25 cellular contexts compared by ENCODE assay signal in genomic region chr9:136940526-136941230, GRCh38. TPM values are rescaled to one million over a fixed set of nuclear protein-coding genes. Genes with fewer than 3 reads are reported as not detected.
DNase-seq lines count a peak whose midpoint lies in the region; ATAC-seq and TF ChIP-seq lines count a peak whose summit lies in the region.
"Had no signal": no experiment of that assay in that cellular context is flagged by ENCODE, and none has a peak within 500 bp of the region (broad histone marks: within the 10 kb centered on the region; RNA-seq: fewer than 3 reads in every experiment).

No MANE protein-coding gene starts in this region.

- H3K4me3 ChIP-seq in OCI-LY7 (ENCODE audit: low read depth, low read length, poor library complexity, severe bottlenecking) = no peak overlapping the region
- no peak overlapping the region for H3K4me3 ChIP-seq in left lung
- no peak overlapping the region for H3K4me3 ChIP-seq in subcutaneous abdominal adipose tissue (ENCODE audit: low read depth in 1 of 5, low read length in 5 of 5)
- H3K4me3 ChIP-seq: colonic mucosa, mucosa of descending colon, SJSA1, thyroid gland had no signal

- H3K27ac ChIP-seq in OCI-LY7 (ENCODE audit: low read depth, low read length, poor library complexity, severe bottlenecking) (no peak overlapping the region), left lung (no peak overlapping the region), subcutaneous abdominal adipose tissue (ENCODE audit: low read depth, low read length) (peak overlapping the region; percentile 30)
- H3K27ac ChIP-seq: colonic mucosa, SJSA1, thyroid gland had no signal

- BruUV-seq in OCI-LY7 (replicated peaks; lab: Mats Ljungman, UMichigan) = TSS peak; percentile 54

- no peak overlapping the region for H3K4me2 ChIP-seq in OCI-LY7 (ENCODE audit: low read length)

- H3K9me3 ChIP-seq in OCI-LY7 (ENCODE audit: low read length) (no peaks in the 10 kb centered on the region), left lung (no peaks in the 10 kb centered on the region), subcutaneous abdominal adipose tissue (ENCODE audit: control insufficient read depth in 5 of 5, low read length in 5 of 5) (peaks cover 0 to 3% (median 0%) of the 10 kb centered on the region in 5 donors)
- H3K9me3 ChIP-seq: colonic mucosa, mucosa of descending colon, SJSA1, thyroid gland had no signal

- H3K27me3 Mint-ChIP-seq in chondrocyte (ENCODE audit: low read depth) = no peaks in the 10 kb centered on the region
- H3K27me3 Mint-ChIP-seq: activated CD8-positive, alpha-beta memory T cell treated with anti-CD3 and anti-CD28 coated beads, Interleukin-2, amount 10 ng/mL, durations not matched to agents 7 days and 5 days; activated naive CD8-positive, alpha-beta T cell treated with anti-CD3 and anti-CD28 coated beads for 36 hours; activated T-helper 17 cell treated with anti-CD3 and anti-CD28 coated beads, Interleukin-2, amount 50 U/mL, for 72 hours; stimulated activated naive B cell treated with anti-CD40 and anti-IgM and Interleukin-4, amounts not matched to agents 10 μg/mL and 1 μg/mL and 100 μg/mL, for 72 hours had no signal

- POLR2A ChIA-PET in OCI-LY7 (lab: Charles Lee) = no interaction called here
- POLR2A ChIA-PET in GM10248 (lab: Yijun Ruan, JAX) = no interaction called here

- H3K36me3 ChIP-seq in OCI-LY7 (ENCODE audit: insufficient read depth, low read length) (peaks cover 52% of the 10 kb centered on the region), left lung (peaks cover 0 to 54% of the 10 kb centered on the region in 2 donors), subcutaneous abdominal adipose tissue (ENCODE audit: control insufficient read depth in 5 of 5, insufficient read depth in 5 of 5, low read length in 5 of 5) (peaks cover 0 to 47% (median 39%) of the 10 kb centered on the region in 5 donors)

- no peaks in the 10 kb centered on the region for H3K9me2 ChIP-seq in OCI-LY7 (ENCODE audit: insufficient read depth, low read length)

- peaks cover 6% of the 10 kb centered on the region for H3K4me1 Mint-ChIP-seq in chondrocyte (ENCODE audit: low read depth)

- no peaks in the 10 kb centered on the region for H4K20me1 ChIP-seq in OCI-LY7 (ENCODE audit: insufficient read depth, low read length)

- peaks cover 12% of the 10 kb centered on the region for H3K36me3 Mint-ChIP-seq in chondrocyte (ENCODE audit: low read depth)

- H2AFZ ChIP-seq in OCI-LY7 (ENCODE audit: low read length) = no peak overlapping the region

- intact Hi-C loops in OCI-LY7 (cut with micrococcal nuclease; ENCODE audit: unreplicated experiment) = no loop called here
- intact Hi-C loops in left lung (cut with DNase I) = no loop called here

- TF ChIP-seq CTCF in OCI-LY7 (conservative IDR thresholded peaks at IDR 0.05; ENCODE audit: low read length) (no peak), chondrocyte (IDR thresholded peaks at IDR 0.05) (no peak), left lung (IDR thresholded peaks at IDR 0.05) (no peak), GM10248 (IDR thresholded peaks at IDR 0.05; ENCODE audit: control extremely low read depth, extremely low read depth, low read depth, missing control alignments) (no peak)

- peaks cover 2% of the 10 kb centered on the region for H3K9me3 Mint-ChIP-seq in chondrocyte (ENCODE audit: low read depth)
- H3K9me3 Mint-ChIP-seq: activated naive CD8-positive, alpha-beta T cell treated with anti-CD3 and anti-CD28 coated beads for 36 hours; activated T-helper 17 cell treated with anti-CD3 and anti-CD28 coated beads, Interleukin-2, amount 50 U/mL, for 72 hours; HFFc6; stimulated activated naive B cell treated with anti-CD40 and anti-IgM and Interleukin-4, amounts not matched to agents 10 μg/mL and 1 μg/mL and 100 μg/mL, for 72 hours; T-helper 1 cell treated with Interleukin-12 subunit alpha and Interleukin-12 subunit beta and Interleukin-4 antibody, amounts not matched to agents 30 μg/mL and 1 μg/mL, for 36 hours had no signal

- CTCF ChIA-PET in OCI-LY7 (lab: Charles Lee; ENCODE audit: unreplicated experiment) = no interaction called here
- CTCF ChIA-PET in GM10248 (lab: Yijun Ruan, JAX) = no interaction called here

- no peak overlapping the region for H3K9ac ChIP-seq in subcutaneous abdominal adipose tissue (ENCODE audit: low read length in 5 of 5)

- H3K27ac Mint-ChIP-seq in chondrocyte (ENCODE audit: unreplicated experiment) = no peak overlapping the region
- H3K27ac Mint-ChIP-seq: activated CD8-positive, alpha-beta memory T cell treated with anti-CD3 and anti-CD28 coated beads, Interleukin-2, amount 10 ng/mL, durations not matched to agents 7 days and 5 days; activated naive CD8-positive, alpha-beta T cell treated with anti-CD3 and anti-CD28 coated beads for 36 hours; activated T-helper 17 cell treated with anti-CD3 and anti-CD28 coated beads, Interleukin-2, amount 50 U/mL, for 72 hours; HFFc6; T-helper 1 cell treated with Interleukin-12 subunit alpha and Interleukin-12 subunit beta and Interleukin-4 antibody, amounts not matched to agents 30 μg/mL and 1 μg/mL, for 36 hours had no signal

- peaks cover 17% of the 10 kb centered on the region for H3K4me1 ChIP-seq in OCI-LY7 (ENCODE audit: insufficient read depth, low read length, poor library complexity, severe bottlenecking)
- peaks cover 2 to 27% of the 10 kb centered on the region in 2 donors for H3K4me1 ChIP-seq in left lung
- H3K4me1 ChIP-seq in subcutaneous abdominal adipose tissue (ENCODE audit: control insufficient read depth in 5 of 5, insufficient read depth in 5 of 5, low read length in 5 of 5) = peaks cover 5 to 70% (median 46%) of the 10 kb centered on the region in 5 donors

- ATAC-seq in left lung = no peak
- ATAC-seq in GM19463 (IDR thresholded peaks at IDR 0.05; ENCODE audit: unreplicated experiment) = no peak
- ATAC-seq in HG03135 (IDR thresholded peaks at IDR 0.05; ENCODE audit: unreplicated experiment) = no peak
- ATAC-seq: activated CD8-positive, alpha-beta memory T cell treated with anti-CD3 and anti-CD28 coated beads, Interleukin-2, amount 10 ng/mL, durations not matched to agents 7 days and 5 days; activated T-helper 17 cell treated with anti-CD3 and anti-CD28 coated beads, Interleukin-2, amount 50 U/mL, for 72 hours; mucosa of descending colon; stimulated activated naive B cell treated with anti-CD40 and anti-IgM and Interleukin-4, amounts not matched to agents 10 μg/mL and 1 μg/mL and 100 μg/mL, for 72 hours had no signal

- no peak for DNase-seq in OCI-LY7 (ENCODE audit: low spot score)
- DNase-seq in chondrocyte (ENCODE audit: low spot score) = peak; percentile 90
- DNase-seq in left lung = peak; percentile 27 to 79
- no peak for DNase-seq in activated naive CD4-positive, alpha-beta T cell treated with anti-CD3 and anti-CD28 coated beads, Interleukin-2, amount 50 U/mL, for 16 hours
- no peak for DNase-seq in GM10248 (ENCODE audit: extremely low spot score)
- DNase-seq: activated CD4-positive, alpha-beta T cell treated with anti-CD3 and anti-CD28 coated beads for 4 hours; activated CD8-positive, alpha-beta memory T cell treated with anti-CD3 and anti-CD28 coated beads, Interleukin-2, amount 10 ng/mL, durations not matched to agents 7 days and 5 days; activated naive CD8-positive, alpha-beta T cell treated with anti-CD3 and anti-CD28 coated beads for 36 hours; colonic mucosa; HFFc6; NCI-H1048; NCI-H187 treated with DMSO at 0.1 percent for 48 hours; NCI-H526 treated with DMSO at 0.1 percent for 48 hours; small intestine; stimulated activated CD4-positive, alpha-beta T cell treated with anti-CD3 and anti-CD28 coated beads, Interleukin-2, amount 100 ng/mL, for 48 hours; stimulated activated naive B cell treated with anti-CD40 and anti-IgM and Interleukin-4, amounts not matched to agents 10 μg/mL and 1 μg/mL and 100 μg/mL, for 72 hours; thyroid gland had no signal

- no peak overlapping the region for H3K4me3 Mint-ChIP-seq in chondrocyte (ENCODE audit: unreplicated experiment)
- H3K4me3 Mint-ChIP-seq: activated CD8-positive, alpha-beta memory T cell treated with anti-CD3 and anti-CD28 coated beads, Interleukin-2, amount 10 ng/mL, durations not matched to agents 7 days and 5 days; activated naive CD8-positive, alpha-beta T cell treated with anti-CD3 and anti-CD28 coated beads for 36 hours; activated T-helper 17 cell treated with anti-CD3 and anti-CD28 coated beads, Interleukin-2, amount 50 U/mL, for 72 hours; HFFc6; stimulated activated naive B cell treated with anti-CD40 and anti-IgM and Interleukin-4, amounts not matched to agents 10 μg/mL and 1 μg/mL and 100 μg/mL, for 72 hours; T-helper 1 cell treated with Interleukin-12 subunit alpha and Interleukin-12 subunit beta and Interleukin-4 antibody, amounts not matched to agents 30 μg/mL and 1 μg/mL, for 36 hours had no signal

- peaks cover 10% of the 10 kb centered on the region; the same call in 1 of the 2 replicates for H3K79me2 ChIP-seq in OCI-LY7 (ENCODE audit: insufficient read depth, low read depth, low read length)

- no peaks in the 10 kb centered on the region for H3K27me3 ChIP-seq in left lung
- H3K27me3 ChIP-seq in subcutaneous abdominal adipose tissue (ENCODE audit: control insufficient read depth in 5 of 5, insufficient read depth in 4 of 5, low read length in 5 of 5) = no peaks in the 10 kb centered on the region
- H3K27me3 ChIP-seq: colonic mucosa, SJSA1, thyroid gland had no signal

RNA-seq across cellular contexts. Expression of gene FBXW5, which starts 3.9 kb away (rescaled TPM):
- total RNA-seq in OCI-LY7 (2014; rRNA removed; shearing (Covaris generic)) = 78.7 and 89.6 TPM in 2 replicates
- total RNA-seq in OCI-LY7 (2022) (59.1 and 63.3 TPM in 2 replicates), chondrocyte (79.2 to 87.5 TPM (median 84.3 TPM) in 3 replicates), left lung (100 to 1,000 TPM in 1 of 2 donors, 10 to 100 TPM in 1; 98.5 to 111 TPM)

RNA-seq across cellular contexts. Expression of gene C8G, which starts 4.4 kb away (rescaled TPM):
- total RNA-seq in OCI-LY7 (2014; rRNA removed; shearing (Covaris generic)) = 0.95 and 1.0 TPM in 2 replicates
- 2.1 and 2.2 TPM in 2 replicates for total RNA-seq in OCI-LY7 (2022)
- total RNA-seq in chondrocyte = 2.2 TPM in 1 of 3 replicates, not detected in the others
- 1 to 10 TPM; 1.2 TPM for total RNA-seq in left lung
- total RNA-seq: SJSA1 had no signal

RNA-seq across cellular contexts. Expression of gene LCN12, which starts 11.4 kb away (rescaled TPM):
- total RNA-seq in OCI-LY7 (2014; rRNA removed; shearing (Covaris generic)) = 0.95 and 6.5 TPM in 2 replicates
- 3.5 and 3.7 TPM in 2 replicates for total RNA-seq in OCI-LY7 (2022)
- total RNA-seq in chondrocyte = 0.51 to 0.60 TPM in 2 of 3 replicates, not detected in the other
- 1 to 10 TPM; 2.1 to 4.5 TPM for total RNA-seq in left lung
- total RNA-seq: HT1080, SJSA1 had no signal

RNA-seq across cellular contexts. Expression of gene PTGDS, which starts 36.6 kb away (rescaled TPM):
- total RNA-seq in OCI-LY7 (2014; rRNA removed; shearing (Covaris generic)) = not detected in 2 replicates
- total RNA-seq in OCI-LY7 (2022) = not detected in 2 replicates
- total RNA-seq in chondrocyte = 24.2 to 80.4 TPM (median 76.8 TPM) in 3 replicates
- total RNA-seq in left lung = 100 to 1,000 TPM; 133 to 137 TPM
- total RNA-seq: activated naive CD8-positive, alpha-beta T cell treated with anti-CD3 and anti-CD28 coated beads for 36 hours; HFFc6; HT1080; SJSA1 had no signal

RNA-seq across cellular contexts. Expression of gene LCNL1, which starts 42.1 kb away (rescaled TPM):
- total RNA-seq in OCI-LY7 (2014; rRNA removed; shearing (Covaris generic)) = not detected in 2 replicates
- total RNA-seq in OCI-LY7 (2022) (not detected in 2 replicates), chondrocyte (0.15 to 5.8 TPM (median 5.2 TPM) in 3 replicates), left lung (1 to 10 TPM; 2.0 to 2.3 TPM)
- total RNA-seq: activated naive CD8-positive, alpha-beta T cell treated with anti-CD3 and anti-CD28 coated beads for 36 hours; colonic mucosa; HFFc6; HT1080; SJSA1 had no signal

Comparison
In these comparisons a context has a peak if more than half of its experiments do, and no peak if none do; other contexts are left out.
1. DNase-seq: peak in chondrocyte (single experiment) and left lung (2 of 2); none in OCI-LY7 (single experiment), activated naive CD4-positive, alpha-beta T cell treated with anti-CD3 and anti-CD28 coated beads, Interleukin-2, amount 50 U/mL, for 16 hours (single experiment) and GM10248 (single experiment).